Comparison of ENCODE assay signal across 32 cellular contexts in genomic region chr17:69147460-69147859, GRCh38. TPM values are rescaled to one million over a fixed set of nuclear protein-coding genes. Genes with fewer than 3 reads are reported as not detected.
"Had no signal": no experiment of that assay in that cellular context is flagged by ENCODE, and none has a peak within 500 bp of the region (broad histone marks: within the 10 kb centered on the region; RNA-seq: fewer than 3 reads in every experiment).

No MANE protein-coding gene starts in this region.

- H3K4me3 Mint-ChIP-seq: activated B cell treated with CpG ODN at 0.5 μM for 24 hours; activated CD4-positive, alpha-beta T cell treated with anti-CD3 and anti-CD28 coated beads, Interleukin-2, amount 10 ng/mL, durations not matched to agents 24 days and 14 days; activated CD8-positive, alpha-beta memory T cell treated with anti-CD3 and anti-CD28 coated beads, Interleukin-2, amount 10 ng/mL, durations not matched to agents 7 days and 5 days; activated naive CD8-positive, alpha-beta T cell treated with anti-CD3 and anti-CD28 coated beads, Interleukin-2, amount 50 U/mL, for 24 hours; activated T-cell treated with anti-CD3 and anti-CD28 coated beads, Interleukin-2, amount 50 U/mL, for 24 hours; activated T-helper 1 cell treated with anti-CD3 and anti-CD28 coated beads, Interleukin-12 subunit alpha, Interleukin-12 subunit beta, Interleukin-2, Interleukin-4 antibody, amounts not matched to agents 30 ng/mL and 10 ng/mL and 1 ng/mL, durations not matched to agents 14 hours and 24 hours and 36 hours; T-cell had no signal

- H3K4me3 ChIP-seq: ascending aorta, body of pancreas, SK-N-MC had no signal

- H3K9me3 ChIP-seq: ascending aorta, body of pancreas had no signal

- H3K27ac ChIP-seq: ascending aorta, body of pancreas had no signal

- H3K36me3 Mint-ChIP-seq: activated CD8-positive, alpha-beta memory T cell treated with anti-CD3 and anti-CD28 coated beads, Interleukin-2, amount 10 ng/mL, durations not matched to agents 7 days and 5 days; activated naive CD4-positive, alpha-beta T cell treated with anti-CD3 and anti-CD28 coated beads, Interleukin-2, amount 50 U/mL, for 72 hours had no signal

- ATAC-seq: activated CD8-positive, alpha-beta memory T cell treated with anti-CD3 and anti-CD28 coated beads, Interleukin-2, amount 10 ng/mL, durations not matched to agents 7 days and 5 days; activated naive CD4-positive, alpha-beta T cell treated with anti-CD3 and anti-CD28 coated beads, Interleukin-2, amount 50 U/mL, for 72 hours; activated naive CD8-positive, alpha-beta T cell treated with anti-CD3 and anti-CD28 coated beads, Interleukin-2, amount 50 U/mL, for 24 hours; body of pancreas; Panc1; Right ventricle myocardium inferior; T-cell had no signal

- H3K27ac Mint-ChIP-seq: activated B cell treated with CpG ODN at 0.5 μM for 24 hours; activated CD4-positive, alpha-beta T cell treated with anti-CD3 and anti-CD28 coated beads, Interleukin-2, amount 10 ng/mL, durations not matched to agents 24 days and 14 days; activated CD8-positive, alpha-beta memory T cell treated with anti-CD3 and anti-CD28 coated beads, Interleukin-2, amount 10 ng/mL, durations not matched to agents 7 days and 5 days; activated naive CD4-positive, alpha-beta T cell treated with anti-CD3 and anti-CD28 coated beads, Interleukin-2, amount 50 U/mL, for 72 hours; activated naive CD8-positive, alpha-beta T cell treated with anti-CD3 and anti-CD28 coated beads, Interleukin-2, amount 50 U/mL, for 24 hours; activated T-cell treated with anti-CD3 and anti-CD28 coated beads, Interleukin-2, amount 50 U/mL, for 24 hours; activated T-helper 1 cell treated with anti-CD3 and anti-CD28 coated beads, Interleukin-12 subunit alpha, Interleukin-12 subunit beta, Interleukin-2, Interleukin-4 antibody, amounts not matched to agents 30 ng/mL and 10 ng/mL and 1 ng/mL, durations not matched to agents 14 hours and 24 hours and 36 hours; T-cell had no signal

- H3K27me3 ChIP-seq: ascending aorta, body of pancreas had no signal

- H3K36me3 ChIP-seq: ascending aorta had no signal

- DNase-seq: activated B cell treated with CpG ODN at 0.5 μM for 24 hours; activated CD4-positive, alpha-beta T cell treated with anti-CD3 and anti-CD28 coated beads for 1 hour; activated CD4-positive, alpha-beta T cell treated with anti-CD3 and anti-CD28 coated beads, Interleukin-2, amount 10 ng/mL, durations not matched to agents 24 days and 14 days; activated CD4-positive, alpha-beta T cell treated with anti-CD3 and anti-CD28 coated beads, Interleukin-2, amount 50 U/mL, for 48 hours; activated CD8-positive, alpha-beta memory T cell treated with anti-CD3 and anti-CD28 coated beads, Interleukin-2, amount 10 ng/mL, durations not matched to agents 7 days and 5 days; activated effector memory CD4-positive, alpha-beta T cell treated with Interleukin-2 at 50 U/mL for 16 hours; activated naive CD4-positive, alpha-beta T cell treated with Interleukin-2 at 50 U/mL for 16 hours; activated naive CD8-positive, alpha-beta T cell treated with anti-CD3 and anti-CD28 coated beads, Interleukin-2, amount 50 U/mL, for 24 hours; activated T-cell treated with anti-CD3 and anti-CD28 coated beads, Interleukin-2, amount 50 U/mL, for 24 hours; amniotic stem cell; body of pancreas; central memory CD4-positive, alpha-beta T cell; Kasumi-1; KBM-7; NCI-H1105 treated with DMSO at 0.1 percent for 48 hours; NCI-H1436 treated with DMSO at 0.1 percent for 48 hours; NCI-H187; NCI-H2081 treated with DMSO at 0.1 percent for 48 hours; NCI-H226; NCI-H69; NK-92 treated with Interleukin-12 subunit alpha and Interleukin-12 subunit beta, amount 100 ng/mL, for 24 hours; OCI-M1; RPMI8226; T-cell; T-helper 2 cell; T1000 had no signal

- H3K4me1 Mint-ChIP-seq: activated CD4-positive, alpha-beta T cell treated with anti-CD3 and anti-CD28 coated beads, Interleukin-2, amount 10 ng/mL, durations not matched to agents 24 days and 14 days; activated CD8-positive, alpha-beta memory T cell treated with anti-CD3 and anti-CD28 coated beads, Interleukin-2, amount 10 ng/mL, durations not matched to agents 7 days and 5 days; activated naive CD8-positive, alpha-beta T cell treated with anti-CD3 and anti-CD28 coated beads, Interleukin-2, amount 50 U/mL, for 24 hours; T-cell had no signal

- H3K4me1 ChIP-seq: ascending aorta, body of pancreas had no signal

- H3K9me3 Mint-ChIP-seq: activated B cell treated with CpG ODN at 0.5 μM for 24 hours; activated CD4-positive, alpha-beta T cell treated with anti-CD3 and anti-CD28 coated beads, Interleukin-2, amount 10 ng/mL, durations not matched to agents 24 days and 14 days; activated naive CD4-positive, alpha-beta T cell treated with anti-CD3 and anti-CD28 coated beads, Interleukin-2, amount 50 U/mL, for 72 hours; activated naive CD8-positive, alpha-beta T cell treated with anti-CD3 and anti-CD28 coated beads, Interleukin-2, amount 50 U/mL, for 24 hours; activated T-cell treated with anti-CD3 and anti-CD28 coated beads, Interleukin-2, amount 50 U/mL, for 24 hours; activated T-helper 1 cell treated with anti-CD3 and anti-CD28 coated beads, Interleukin-12 subunit alpha, Interleukin-12 subunit beta, Interleukin-2, Interleukin-4 antibody, amounts not matched to agents 30 ng/mL and 10 ng/mL and 1 ng/mL, durations not matched to agents 14 hours and 24 hours and 36 hours; T-cell had no signal

- H3K27me3 Mint-ChIP-seq: activated B cell treated with CpG ODN at 0.5 μM for 24 hours; activated CD4-positive, alpha-beta T cell treated with anti-CD3 and anti-CD28 coated beads, Interleukin-2, amount 10 ng/mL, durations not matched to agents 24 days and 14 days; activated CD8-positive, alpha-beta memory T cell treated with anti-CD3 and anti-CD28 coated beads, Interleukin-2, amount 10 ng/mL, durations not matched to agents 7 days and 5 days; activated T-cell treated with anti-CD3 and anti-CD28 coated beads, Interleukin-2, amount 50 U/mL, for 24 hours had no signal

RNA-seq across cellular contexts. Expression of gene ABCA6, which starts 5.8 kb away (rescaled TPM):
- total RNA-seq: activated CD4-positive, alpha-beta T cell treated with anti-CD3 and anti-CD28 coated beads, Interleukin-2, amount 10 ng/mL, durations not matched to agents 24 days and 14 days; activated T-helper 1 cell treated with anti-CD3 and anti-CD28 coated beads, Interleukin-12 subunit alpha, Interleukin-12 subunit beta, Interleukin-2, Interleukin-4 antibody, amounts not matched to agents 30 ng/mL and 10 ng/mL and 1 ng/mL, durations not matched to agents 14 hours and 24 hours and 36 hours had no signal
